In the genomic region with DNA sequence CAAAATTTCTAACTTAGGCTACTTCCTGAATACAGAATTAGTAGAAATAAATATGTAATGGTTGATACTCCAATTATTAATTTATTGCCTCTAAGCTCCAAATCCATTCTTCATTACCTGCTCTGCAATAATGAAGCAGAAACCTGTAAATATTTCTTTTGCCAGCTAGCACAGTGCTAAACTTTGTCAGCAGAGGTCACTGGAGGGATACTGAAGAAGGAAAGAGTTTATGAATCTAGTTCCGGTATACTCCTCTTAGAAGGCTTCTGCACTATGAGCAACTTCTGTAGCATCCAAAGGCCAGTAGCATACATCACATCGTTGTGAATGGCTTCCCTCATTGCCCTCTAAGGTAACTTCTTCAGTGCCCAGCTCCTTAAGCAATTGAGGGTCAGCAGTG, we compare ENCODE assay signal across 13 cellular contexts.
A peak's percentile ranks its signal among the peaks of the same experiment; 100 is the strongest.
DNase-seq lines count a peak whose midpoint lies in the region; ATAC-seq, FAIRE-seq and TF ChIP-seq lines count a peak whose summit lies in the region.
"Had no signal": no experiment of that assay in that cellular context is flagged by ENCODE, and none has a peak within 500 bp of the region (broad histone marks: within the 10 kb centered on the region; RNA-seq: fewer than 3 reads in every experiment).

No MANE protein-coding gene starts in this region.

- no peaks in the 10 kb centered on the region for H3K4me1 ChIP-seq in Caco-2
- H3K4me1 ChIP-seq in foreskin keratinocyte, result no peaks in the 10 kb centered on the region
- H3K4me1 ChIP-seq in small intestine (ENCODE audit: control insufficient read depth in 2 of 2, insufficient read depth in 1 of 2, low read depth in 1 of 2, low read length in 1 of 2), result no peaks in the 10 kb centered on the region

- no peaks in the 10 kb centered on the region for H3K4me1 Mint-ChIP-seq in Caco-2 (ENCODE audit: low read depth, unreplicated experiment)
- H3K4me1 Mint-ChIP-seq: memory B cell had no signal

- ATAC-seq in foreskin keratinocyte, result no peak
- ATAC-seq in HG02610 (IDR thresholded peaks at IDR 0.05; ENCODE audit: unreplicated experiment), result no peak
- ATAC-seq: activated CD8-positive, alpha-beta T cell treated with anti-CD3 and anti-CD28 coated beads, Interleukin-2, amount 10 ng/mL, durations not matched to agents 7 days and 5 days had no signal

- no peak for FAIRE-seq in small intestine (lab: Jason Lieb, UNC)

- H3K27ac ChIP-seq in foreskin keratinocyte (no peak overlapping the region), small intestine (ENCODE audit: low read depth in 1 of 2, low read length in 1 of 2) (no peak overlapping the region)

- POLR2A ChIA-PET in Caco-2 (lab: Charles Lee), result no interaction called here

- H3K4me3 ChIP-seq in Caco-2 (ENCODE audit: low read depth, low read length), result no peak overlapping the region
- no peak overlapping the region for H3K4me3 ChIP-seq in H7 (ENCODE audit: insufficient read depth, low read depth, low read length)
- H3K4me3 ChIP-seq in small intestine (ENCODE audit: low read depth in 1 of 2, low read length in 2 of 2), result no peak overlapping the region

- H3K9me3 ChIP-seq in Caco-2, result no peaks in the 10 kb centered on the region
- no peaks in the 10 kb centered on the region for H3K9me3 ChIP-seq in small intestine (ENCODE audit: control insufficient read depth, low read depth)

- DNase-seq in Caco-2 (peak in 1 of 2 experiments; percentile 19), H7 (peak; percentile 2), RKO (ENCODE audit: low spot score) (peak; percentile 59), foreskin keratinocyte (peak in 1 of 2 donors; percentile 25), small intestine (no peak), GM13976 (ENCODE audit: low spot score) (no peak)
- DNase-seq in activated naive CD4-positive, alpha-beta T cell treated with Interleukin-2 at 50 U/mL for 16 hours, result no peak
- DNase-seq: activated CD8-positive, alpha-beta T cell treated with anti-CD3 and anti-CD28 coated beads, Interleukin-2, amount 10 ng/mL, durations not matched to agents 7 days and 5 days; dermis blood vessel endothelial cell; NCI-H1436 had no signal

- H3K27ac Mint-ChIP-seq in Caco-2 (ENCODE audit: unreplicated experiment), result no peak overlapping the region
- H3K27ac Mint-ChIP-seq: activated CD8-positive, alpha-beta T cell treated with anti-CD3 and anti-CD28 coated beads, Interleukin-2, amount 10 ng/mL, durations not matched to agents 7 days and 5 days; activated naive CD8-positive, alpha-beta T cell; memory B cell had no signal

- intact Hi-C loops in Caco-2 (cut with micrococcal nuclease; ENCODE audit: unreplicated experiment), result loop anchor here (1.0 kb wide), 1 partner anchor 150 kb away; no protein-coding TSS in a partner anchor

- no peaks in the 10 kb centered on the region for H3K27me3 ChIP-seq in Caco-2 (replicated peaks; ENCODE audit: control insufficient read depth, insufficient read depth, low read length)
- H3K27me3 ChIP-seq in H7 (ENCODE audit: control insufficient read depth, insufficient read depth, low read length), result no peaks in the 10 kb centered on the region
- no peaks in the 10 kb centered on the region for H3K27me3 ChIP-seq in foreskin keratinocyte
- no peaks in the 10 kb centered on the region for H3K27me3 ChIP-seq in small intestine (ENCODE audit: control insufficient read depth in 2 of 2, insufficient read depth in 2 of 2, low read length in 2 of 2)

- no peaks in the 10 kb centered on the region for H3K36me3 ChIP-seq in Caco-2 (ENCODE audit: control insufficient read depth, insufficient read depth, low read length)
- H3K36me3 ChIP-seq in H7 (replicated peaks; ENCODE audit: control insufficient read depth, insufficient read depth, low read length), result no peaks in the 10 kb centered on the region
- H3K36me3 ChIP-seq in small intestine (ENCODE audit: control insufficient read depth in 2 of 2, insufficient read depth in 2 of 2, low read length in 2 of 2), result no peaks in the 10 kb centered on the region

- H3K36me3 Mint-ChIP-seq in Caco-2 (ENCODE audit: insufficient read depth, unreplicated experiment), result no peaks in the 10 kb centered on the region
- H3K36me3 Mint-ChIP-seq: activated naive CD8-positive, alpha-beta T cell; memory B cell had no signal

- in situ Hi-C loops in GM13976 (cut with MboI; ENCODE audit: low sequenced_read_pairs, unreplicated experiment), result no loop called here

- TF ChIP-seq CTCF in Caco-2 (IDR thresholded peaks at IDR 0.05; ENCODE audit: insufficient read depth in 1 of 2, low read depth in 1 of 2, low read length in 1 of 2, severe bottlenecking in 1 of 2, unreplicated experiment in 1 of 2) (peak; percentile 13 to 35), foreskin keratinocyte (conservative IDR thresholded peaks at IDR 0.05) (peak; percentile 24), GM13976 (IDR thresholded peaks at IDR 0.05; ENCODE audit: borderline replicate concordance, control extremely low read depth, extremely low read depth, insufficient read depth, missing control alignments) (no peak)

- no peaks in the 10 kb centered on the region for H3K9me3 Mint-ChIP-seq in Caco-2 (ENCODE audit: unreplicated experiment)

- no peak overlapping the region for H3K4me3 Mint-ChIP-seq in Caco-2 (ENCODE audit: unreplicated experiment)
- H3K4me3 Mint-ChIP-seq: activated CD8-positive, alpha-beta T cell treated with anti-CD3 and anti-CD28 coated beads, Interleukin-2, amount 10 ng/mL, durations not matched to agents 7 days and 5 days; activated naive CD8-positive, alpha-beta T cell; memory B cell had no signal

- WGBS in small intestine, 3 donors, result 53 to 57% (median 54%) methylated on average over 2 of the region's 2 CpGs

- peaks cover 3% of the 10 kb centered on the region for H3K27me3 Mint-ChIP-seq in Caco-2 (ENCODE audit: insufficient read depth, unreplicated experiment)
- H3K27me3 Mint-ChIP-seq: activated naive CD8-positive, alpha-beta T cell; memory B cell had no signal

- no TSS peak for BruUV-seq in Caco-2 (replicated peaks; lab: Mats Ljungman, UMichigan)

- CTCF ChIA-PET in Caco-2 (lab: Charles Lee), result no interaction called here

Comparison
In these comparisons a context has a peak if more than half of its experiments do, and no peak if none do; other contexts are left out.
1. DNase-seq: peak in H7 (single experiment) and RKO (single experiment); none in small intestine (single experiment), activated naive CD4-positive, alpha-beta T cell treated with Interleukin-2 at 50 U/mL for 16 hours (single experiment) and GM13976 (single experiment).